12 cellular contexts compared by ENCODE assay signal in genomic region chr21:42875811-42876210, GRCh38. TPM values are rescaled to one million over a fixed set of nuclear protein-coding genes. Genes with fewer than 3 reads are reported as not detected.
"Had no signal": no experiment of that assay in that cellular context is flagged by ENCODE, and none has a peak within 500 bp of the region (broad histone marks: within the 10 kb centered on the region; RNA-seq: fewer than 3 reads in every experiment).

No MANE protein-coding gene starts in this region.

RNA-seq across cellular contexts. Expression of gene ERVH48-1, which starts 49.6 kb away (rescaled TPM):
- total RNA-seq: subcutaneous adipose tissue, suprapubic skin, temporal lobe, thoracic aorta, tibial nerve, transverse colon, upper lobe of right lung, ureter, urinary bladder, uterus, vagina had no signal
- polyA plus RNA-seq: stomach, urinary bladder had no signal
